In the genomic region with DNA sequence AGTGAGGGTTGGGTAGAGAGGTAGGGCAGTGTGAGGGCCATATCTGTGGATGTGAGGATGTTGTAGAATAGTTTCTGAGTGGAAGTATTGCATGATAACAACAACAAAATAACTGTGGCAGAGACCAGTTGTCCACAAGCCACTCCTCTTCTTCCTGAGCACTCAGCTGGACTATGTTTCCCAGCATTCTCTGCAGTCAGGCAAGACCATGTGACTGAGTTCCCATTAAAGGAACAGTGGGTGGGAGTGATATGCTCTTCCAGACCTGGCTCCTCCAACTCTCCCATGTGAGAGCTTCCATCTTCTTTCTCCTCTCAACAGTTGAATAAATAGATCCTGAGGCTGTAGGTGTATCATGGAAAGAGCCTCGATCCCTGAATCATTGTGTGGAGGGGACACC, we compare ENCODE assay signal across 18 cellular contexts.
A peak's percentile ranks its signal among the peaks of the same experiment; 100 is the strongest.
DNase-seq lines count a peak whose midpoint lies in the region; ATAC-seq and TF ChIP-seq lines count a peak whose summit lies in the region.
"Had no signal": no experiment of that assay in that cellular context is flagged by ENCODE, and none has a peak within 500 bp of the region (broad histone marks: within the 10 kb centered on the region; RNA-seq: fewer than 3 reads in every experiment).

No MANE protein-coding gene starts in this region.

- H3K9me3 ChIP-seq in HCT116 (ENCODE audit: control insufficient read depth in 1 of 2, insufficient read depth in 1 of 2, low read depth in 1 of 2, low read length in 2 of 2) (no peaks in the 10 kb centered on the region), endodermal cell (ENCODE audit: control insufficient read depth, low read length) (no peaks in the 10 kb centered on the region), vagina (no peaks in the 10 kb centered on the region)
- H3K9me3 ChIP-seq: BE2C had no signal

- H2AFZ ChIP-seq in HCT116 (ENCODE audit: low read depth, low read length, poor library complexity, severe bottlenecking), result no peak overlapping the region

- CTCF ChIA-PET in HCT116 (lab: Charles Lee), result no interaction called here
- CTCF ChIA-PET in activated naive CD4-positive, alpha-beta T cell treated with anti-CD3 and anti-CD28 coated beads for 36 hours (lab: Charles Lee), result interaction anchor here (0.6 kb wide), 1 partner anchor 34 kb away, joined by 7 read pairs; no protein-coding TSS in a partner anchor

- H3K9me3 Mint-ChIP-seq in endodermal cell, result peaks cover 2% of the 10 kb centered on the region
- H3K9me3 Mint-ChIP-seq in activated naive CD4-positive, alpha-beta T cell treated with anti-CD3 and anti-CD28 coated beads for 36 hours, result peaks cover 5% of the 10 kb centered on the region

- TF ChIP-seq CTCF in HCT116 (IDR thresholded peaks at IDR 0.05 in 2 of 3, conservative IDR thresholded peaks at IDR 0.05 in 1 of 3; ENCODE audit: borderline replicate concordance in 1 of 3, insufficient read depth in 1 of 3, low read depth in 2 of 3, low read length in 2 of 3) (no peak), endodermal cell (conservative IDR thresholded peaks at IDR 0.05) (no peak), vagina (IDR thresholded peaks at IDR 0.05) (no peak)

- TF ChIP-seq POLR2A in HCT116 (IDR thresholded peaks at IDR 0.05; ENCODE audit: borderline replicate concordance, extremely low read depth, insufficient read depth, insufficient read length) (no peak), vagina (IDR thresholded peaks at IDR 0.05) (no peak)

- H3K36me3 ChIP-seq in HCT116 (ENCODE audit: control insufficient read depth in 1 of 2, insufficient read depth in 2 of 2, low read length in 2 of 2) (no peaks in the 10 kb centered on the region), endodermal cell (ENCODE audit: control insufficient read depth, insufficient read depth, low read length) (no peaks in the 10 kb centered on the region), vagina (no peaks in the 10 kb centered on the region)
- H3K36me3 ChIP-seq: BE2C had no signal

- H3K4me3 Mint-ChIP-seq in endodermal cell, result no peak overlapping the region
- no peak overlapping the region for H3K4me3 Mint-ChIP-seq in activated naive CD4-positive, alpha-beta T cell treated with anti-CD3 and anti-CD28 coated beads for 36 hours
- H3K4me3 Mint-ChIP-seq: CD4-positive, CD25-positive, alpha-beta regulatory T cell; CD8-positive, alpha-beta memory T cell had no signal

- TF ChIP-seq RAD21 in HCT116 (IDR thresholded peaks at IDR 0.05; ENCODE audit: low read depth) (no peak), Ishikawa (IDR thresholded peaks at IDR 0.05; ENCODE audit: low read depth) (no peak)

- intact Hi-C loops in HCT116 (cut with micrococcal nuclease) (no loop called here), vagina (cut with DNase I) (no loop called here)
- intact Hi-C loops in activated naive CD4-positive, alpha-beta T cell treated with anti-CD3 and anti-CD28 coated beads for 36 hours (cut with micrococcal nuclease), result no loop called here

- no peaks in the 10 kb centered on the region for H3K79me2 ChIP-seq in HCT116 (ENCODE audit: insufficient read depth, low read length)

- H3K27me3 ChIP-seq in HCT116 (ENCODE audit: insufficient read depth, low read length) (no peaks in the 10 kb centered on the region), endodermal cell (ENCODE audit: control insufficient read depth, insufficient read depth, low read length, poor library complexity, severe bottlenecking) (no peaks in the 10 kb centered on the region), vagina (no peaks in the 10 kb centered on the region)
- H3K27me3 ChIP-seq: BE2C had no signal

- RAD21 ChIA-PET in HCT116 (lab: Charles Lee; ENCODE audit: low non-redundant PET in 1 of 2, low total read pairs in 2 of 2, uncharacterized antibody in 2 of 2, unreplicated experiment in 2 of 2), result no interaction called here

- peaks cover 10% of the 10 kb centered on the region for H3K27me3 Mint-ChIP-seq in endodermal cell (ENCODE audit: insufficient read depth)
- H3K27me3 Mint-ChIP-seq in activated naive CD4-positive, alpha-beta T cell treated with anti-CD3 and anti-CD28 coated beads for 36 hours (ENCODE audit: low read depth), result no peaks in the 10 kb centered on the region

- POLR2A ChIA-PET in HCT116 (lab: Charles Lee), result no interaction called here

- no peaks in the 10 kb centered on the region for H3K9me2 ChIP-seq in HCT116 (ENCODE audit: insufficient read depth)

- H3K27ac Mint-ChIP-seq in endodermal cell, result no peak overlapping the region
- no peak overlapping the region for H3K27ac Mint-ChIP-seq in activated naive CD4-positive, alpha-beta T cell treated with anti-CD3 and anti-CD28 coated beads for 36 hours
- H3K27ac Mint-ChIP-seq: CD4-positive, CD25-positive, alpha-beta regulatory T cell; CD8-positive, alpha-beta memory T cell had no signal

- peak; percentile 61 for ATAC-seq in HCT116

- no peaks in the 10 kb centered on the region for H3K36me3 Mint-ChIP-seq in endodermal cell (ENCODE audit: low read depth)
- H3K36me3 Mint-ChIP-seq in activated naive CD4-positive, alpha-beta T cell treated with anti-CD3 and anti-CD28 coated beads for 36 hours (ENCODE audit: low read depth), result no peaks in the 10 kb centered on the region
- H3K36me3 Mint-ChIP-seq: CD4-positive, CD25-positive, alpha-beta regulatory T cell; CD8-positive, alpha-beta memory T cell had no signal

- no peak overlapping the region for H3K4me3 ChIP-seq in HCT116 (replicated peaks in 1 of 2; ENCODE audit: low read depth in 1 of 2, low read length in 2 of 2)
- no peak overlapping the region for H3K4me3 ChIP-seq in endodermal cell (ENCODE audit: low read length)
- H3K4me3 ChIP-seq in vagina, result no peak overlapping the region

- TF ChIP-seq EP300 in Ishikawa (IDR thresholded peaks at IDR 0.05; ENCODE audit: borderline replicate concordance), result no peak

- H4K20me1 ChIP-seq in HCT116 (ENCODE audit: insufficient read depth), result no peaks in the 10 kb centered on the region

- H3K27ac ChIP-seq in HCT116 (ENCODE audit: low read depth, low read length) (no peak overlapping the region), endodermal cell (ENCODE audit: low read depth, low read length) (no peak overlapping the region), vagina (no peak overlapping the region)

- H3K4me1 ChIP-seq in HCT116 (ENCODE audit: control insufficient read depth in 1 of 2, insufficient read depth in 2 of 2, low read length in 2 of 2), result no peaks in the 10 kb centered on the region
- peaks cover 11% of the 10 kb centered on the region for H3K4me1 ChIP-seq in endodermal cell (ENCODE audit: control insufficient read depth, insufficient read depth, low read length)
- peaks cover 47% of the 10 kb centered on the region for H3K4me1 ChIP-seq in vagina
- H3K4me1 ChIP-seq: BE2C had no signal

- no TSS peak for BruUV-seq in HCT116 (replicated peaks; lab: Mats Ljungman, UMichigan)

- H3K9ac ChIP-seq in HCT116 (ENCODE audit: low read length), result no peak overlapping the region
- no peak overlapping the region for H3K9ac ChIP-seq in endodermal cell (ENCODE audit: extremely low read depth, low read length, poor library complexity, severe bottlenecking)

- H3K4me1 Mint-ChIP-seq in endodermal cell, result peaks cover 12% of the 10 kb centered on the region
- H3K4me1 Mint-ChIP-seq in activated naive CD4-positive, alpha-beta T cell treated with anti-CD3 and anti-CD28 coated beads for 36 hours (ENCODE audit: low read depth), result no peaks in the 10 kb centered on the region
- H3K4me1 Mint-ChIP-seq: CD4-positive, CD25-positive, alpha-beta regulatory T cell; CD8-positive, alpha-beta memory T cell had no signal

- no peak for DNase-seq in HCT116 (ENCODE audit: low read depth, low spot score)
- DNase-seq in endodermal cell, result peak; percentile 14
- DNase-seq in vagina (ENCODE audit: extremely low spot score in 2 of 2), result peak; percentile 37 to 46
- no peak for DNase-seq in activated CD8-positive, alpha-beta memory T cell treated with anti-CD3 and anti-CD28 coated beads, Interleukin-2, amount 50 U/mL, for 48 hours
- DNase-seq in activated naive CD4-positive, alpha-beta T cell treated with anti-CD3 and anti-CD28 coated beads for 36 hours, result no peak
- DNase-seq: ACHN; BE2C; C1 segment of cervical spinal cord; CD4-positive, CD25-positive, alpha-beta regulatory T cell; CD8-positive, alpha-beta memory T cell; COR-L47; DMS153; DMS79; GDM1; GOT3; H7; IMR-90 had no signal

- 94% methylated on average over 1 of the region's 1 CpG; no CpG with 5 or more reads in 1 of the 2 experiments for WGBS in endodermal cell (ENCODE audit: insufficient coverage in 1 of 2, insufficient read length in 1 of 2), 2 experiments

- H3K4me2 ChIP-seq in HCT116 (ENCODE audit: low read length), result no peak overlapping the region

TF ChIP-seq in HCT116, 20 proteins besides CTCF, POLR2A, EP300 and RAD21:
- TF ChIP-seq TCF7L2 (IDR thresholded peaks at IDR 0.05; ENCODE audit: borderline replicate concordance, extremely low read depth, insufficient read depth, insufficient read length), result no peak
- TF ChIP-seq CBX3 (IDR thresholded peaks at IDR 0.05; ENCODE audit: low read depth), result no peak
- no peak for TF ChIP-seq SRF (IDR thresholded peaks at IDR 0.05; ENCODE audit: low read depth)
- TF ChIP-seq SP1 (IDR thresholded peaks at IDR 0.05; ENCODE audit: low read depth), result no peak
- TF ChIP-seq EZH2 (IDR thresholded peaks at IDR 0.05), result no peak
- no peak for TF ChIP-seq JUND (IDR thresholded peaks at IDR 0.05)
- TF ChIP-seq FOSL1 (IDR thresholded peaks at IDR 0.05; ENCODE audit: low read depth), result no peak
- no peak for TF ChIP-seq EZH2phosphoT487 (IDR thresholded peaks at IDR 0.05; ENCODE audit: borderline replicate concordance)
- TF ChIP-seq, protein P1, sequence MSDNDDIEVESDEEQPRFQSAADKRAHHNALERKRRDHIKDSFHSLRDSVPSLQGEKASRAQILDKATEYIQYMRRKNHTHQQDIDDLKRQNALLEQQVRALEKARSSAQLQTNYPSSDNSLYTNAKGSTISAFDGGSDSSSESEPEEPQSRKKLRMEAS (IDR thresholded peaks at IDR 0.05), result no peak
TF ChIP-seq in HCT116: peak in this region for 0.

TF ChIP-seq in Ishikawa, 13 proteins besides CTCF, POLR2A, EP300 and RAD21:
- no peak for TF ChIP-seq YY1 (IDR thresholded peaks at IDR 0.05; ENCODE audit: low read depth)
- TF ChIP-seq, protein P2, sequence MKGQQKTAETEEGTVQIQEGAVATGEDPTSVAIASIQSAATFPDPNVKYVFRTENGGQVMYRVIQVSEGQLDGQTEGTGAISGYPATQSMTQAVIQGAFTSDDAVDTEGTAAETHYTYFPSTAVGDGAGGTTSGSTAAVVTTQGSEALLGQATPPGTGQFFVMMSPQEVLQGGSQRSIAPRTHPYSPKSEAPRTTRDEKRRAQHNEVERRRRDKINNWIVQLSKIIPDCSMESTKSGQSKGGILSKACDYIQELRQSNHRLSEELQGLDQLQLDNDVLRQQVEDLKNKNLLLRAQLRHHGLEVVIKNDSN (IDR thresholded peaks at IDR 0.05), result peak; percentile 52
TF ChIP-seq in Ishikawa: peak in this region for 1.

Comparison
In these comparisons a context has a peak if more than half of its experiments do, and no peak if none do; other contexts are left out.
1. DNase-seq: peak in endodermal cell (single experiment) and vagina (2 of 2); none in HCT116 (single experiment), activated CD8-positive, alpha-beta memory T cell treated with anti-CD3 and anti-CD28 coated beads, Interleukin-2, amount 50 U/mL, for 48 hours (single experiment) and activated naive CD4-positive, alpha-beta T cell treated with anti-CD3 and anti-CD28 coated beads for 36 hours (single experiment).